ENCODE assay signal across 1 cellular context in the genomic region with DNA sequence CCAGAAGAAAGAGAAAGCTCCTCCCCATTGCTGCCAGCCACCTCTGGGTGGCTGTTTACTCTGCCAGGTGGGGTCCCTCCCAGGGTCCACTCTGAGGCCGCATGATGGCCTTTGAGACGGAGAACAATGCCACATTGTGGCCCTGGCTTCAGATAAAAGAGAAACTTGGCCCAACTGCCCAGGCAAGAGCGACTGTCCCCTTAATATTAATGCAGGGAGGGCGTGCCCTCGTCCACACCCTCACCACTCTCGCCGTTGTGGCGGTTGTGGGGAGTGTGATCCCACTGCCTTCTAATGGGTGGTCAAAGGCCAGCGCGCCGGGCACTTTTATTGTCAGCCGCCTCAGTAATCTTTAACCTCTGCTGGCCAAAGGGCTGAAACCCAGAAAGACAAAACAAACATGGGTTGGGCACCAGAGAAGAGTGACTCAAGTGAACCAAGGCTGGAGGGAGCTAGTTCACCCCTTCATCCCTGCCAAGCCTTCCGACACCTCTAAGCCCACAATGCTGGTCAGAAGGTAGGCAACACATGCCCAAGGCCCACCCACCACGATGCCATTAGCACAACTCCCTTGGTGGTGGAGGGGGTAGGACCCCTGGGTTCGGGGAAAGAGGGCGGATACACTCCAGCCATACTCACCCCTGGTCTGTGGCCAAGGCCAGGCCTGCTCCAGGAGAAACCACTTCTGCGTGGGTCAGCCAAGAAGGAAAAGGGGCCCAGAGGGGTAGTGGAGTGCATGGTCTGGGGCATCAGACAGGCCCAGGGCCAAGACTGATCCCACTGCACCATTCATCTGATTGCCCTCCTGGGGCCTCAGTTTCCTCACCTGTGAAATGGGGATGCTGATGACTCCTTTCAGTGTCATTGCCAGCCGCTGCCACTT.
TF ChIP-seq lines count a peak whose summit lies in the region.

No MANE protein-coding gene starts in this region.

TF ChIP-seq in HepG2, 621 proteins besides CTCF, POLR2A, EP300 and RAD21 (continued from another document and continues in another):
- TF ChIP-seq, protein P1, sequence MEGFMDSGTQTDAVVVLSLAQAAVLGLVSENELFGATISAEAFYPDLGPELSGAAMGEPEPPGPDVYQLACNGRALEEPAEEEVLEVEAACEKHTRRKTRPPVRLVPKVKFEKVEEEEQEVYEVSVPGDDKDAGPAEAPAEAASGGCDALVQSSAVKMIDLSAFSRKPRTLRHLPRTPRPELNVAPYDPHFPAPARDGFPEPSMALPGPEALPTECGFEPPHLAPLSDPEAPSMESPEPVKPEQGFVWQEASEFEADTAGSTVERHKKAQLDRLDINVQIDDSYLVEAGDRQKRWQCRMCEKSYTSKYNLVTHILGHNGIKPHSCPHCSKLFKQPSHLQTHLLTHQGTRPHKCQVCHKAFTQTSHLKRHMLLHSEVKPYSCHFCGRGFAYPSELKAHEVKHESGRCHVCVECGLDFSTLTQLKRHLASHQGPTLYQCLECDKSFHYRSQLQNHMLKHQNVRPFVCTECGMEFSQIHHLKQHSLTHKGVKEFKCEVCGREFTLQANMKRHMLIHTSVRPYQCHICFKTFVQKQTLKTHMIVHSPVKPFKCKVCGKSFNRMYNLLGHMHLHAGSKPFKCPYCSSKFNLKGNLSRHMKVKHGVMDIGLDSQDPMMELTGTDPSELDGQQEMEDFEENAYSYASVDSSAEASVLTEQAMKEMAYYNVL (CRISPR knock-in tag; IDR thresholded peaks at IDR 0.05; ENCODE audit: borderline replicate concordance): peak; percentile 59; the same call in 1 of the 2 replicates
- TF ChIP-seq ZFX (CRISPR knock-in tag; IDR thresholded peaks at IDR 0.05; ENCODE audit: low read depth) (peak; percentile 59; the same call in 1 of the 2 replicates), HOXA5 (CRISPR knock-in tag; IDR thresholded peaks at IDR 0.05) (peak; percentile 57; the same call in 1 of the 2 replicates), FOXJ3 (CRISPR knock-in tag; IDR thresholded peaks at IDR 0.05; ENCODE audit: borderline replicate concordance) (peak; percentile 44; the same call in 1 of the 2 replicates), MATR3 (CRISPR knock-in tag; IDR thresholded peaks at IDR 0.05) (no peak), KDM1A (CRISPR knock-in tag; IDR thresholded peaks at IDR 0.05) (peak; percentile 90), FOXK1 (CRISPR knock-in tag; IDR thresholded peaks at IDR 0.05; ENCODE audit: borderline replicate concordance, low read depth) (peak; percentile 58; the same call in 1 of the 2 replicates), DMAP1 (CRISPR knock-in tag; IDR thresholded peaks at IDR 0.05) (0 out of 2 replicates have a peak, but pooled peaks have one; percentile 22), ZMYM2 (CRISPR knock-in tag; IDR thresholded peaks at IDR 0.05) (peak; percentile 59; the same call in 1 of the 2 replicates), ZNF572 (CRISPR knock-in tag; IDR thresholded peaks at IDR 0.05) (no peak), ZNF724P (CRISPR knock-in tag; IDR thresholded peaks at IDR 0.05; ENCODE audit: borderline replicate concordance) (no peak), ZNF430 (CRISPR knock-in tag; IDR thresholded peaks at IDR 0.05) (0 out of 2 replicates have a peak, but pooled peaks have one; percentile 29), RFXAP (CRISPR knock-in tag; IDR thresholded peaks at IDR 0.05; ENCODE audit: borderline replicate concordance) (peak; percentile 62; the same call in 1 of the 2 replicates), GABPB1 (CRISPR knock-in tag; IDR thresholded peaks at IDR 0.05) (0 out of 2 replicates have a peak, but pooled peaks have one; percentile 29), ERF (CRISPR knock-in tag; IDR thresholded peaks at IDR 0.05) (peak; percentile 14; the same call in 1 of the 2 replicates), ZNF331 (CRISPR knock-in tag; IDR thresholded peaks at IDR 0.05) (peak; percentile 46), EED (CRISPR knock-in tag; IDR thresholded peaks at IDR 0.05) (peak; percentile 82; the same call in 1 of the 2 replicates), ZNF777 (CRISPR knock-in tag; IDR thresholded peaks at IDR 0.05) (0 out of 2 replicates have a peak, but pooled peaks have one; percentile 21), CBX1 (IDR thresholded peaks at IDR 0.05; ENCODE audit: low read depth) (peak; percentile 49), FOXC1 (CRISPR knock-in tag; IDR thresholded peaks at IDR 0.05; ENCODE audit: borderline replicate concordance) (0 out of 2 replicates have a peak, but pooled peaks have one; percentile 31), ELF3 (CRISPR knock-in tag; IDR thresholded peaks at IDR 0.05) (no peak), THAP11 (CRISPR knock-in tag; IDR thresholded peaks at IDR 0.05) (peak; percentile 63), ZNF563 (CRISPR knock-in tag; IDR thresholded peaks at IDR 0.05) (no peak), ZNF263 (CRISPR knock-in tag; IDR thresholded peaks at IDR 0.05) (peak; percentile 59), CREM (IDR thresholded peaks at IDR 0.05) (peak; percentile 82), CREM (CRISPR knock-in tag; IDR thresholded peaks at IDR 0.05) (no peak), FOXA1 (IDR thresholded peaks at IDR 0.05) (no peak), FOXA1 (CRISPR knock-in tag; IDR thresholded peaks at IDR 0.05) (peak; percentile 71), MAZ (IDR thresholded peaks at IDR 0.05; ENCODE audit: borderline replicate concordance, low read depth, low read length) (no peak), MAZ (CRISPR knock-in tag; IDR thresholded peaks at IDR 0.05; ENCODE audit: low read depth) (peak; percentile 62; the same call in 1 of the 2 replicates), ASH2L (IDR thresholded peaks at IDR 0.05; ENCODE audit: insufficient read length, low read depth, low read length) (peak; percentile 55), BORCS8-MEF2B (CRISPR knock-in tag; IDR thresholded peaks at IDR 0.05) (no peak), CREB1 (IDR thresholded peaks at IDR 0.05) (no peak), CREB1 (CRISPR knock-in tag; IDR thresholded peaks at IDR 0.05) (peak; percentile 65; the same call in 1 of the 2 replicates), TCF7 (IDR thresholded peaks at IDR 0.05; ENCODE audit: low read depth) (peak; percentile 80), ZBTB1 (CRISPR knock-in tag; IDR thresholded peaks at IDR 0.05; ENCODE audit: borderline replicate concordance) (no peak), TBX3 (IDR thresholded peaks at IDR 0.05; ENCODE audit: borderline replicate concordance) (peak; percentile 57; the same call in 1 of the 2 replicates), POGZ (CRISPR knock-in tag; IDR thresholded peaks at IDR 0.05) (peak; percentile 56), KLF12 (CRISPR knock-in tag; IDR thresholded peaks at IDR 0.05; ENCODE audit: borderline replicate concordance) (peak; percentile 79; the same call in 1 of the 2 replicates), ATF1 (CRISPR knock-in tag; IDR thresholded peaks at IDR 0.05) (peak; percentile 64; the same call in 1 of the 2 replicates), KDM3A (CRISPR knock-in tag; IDR thresholded peaks at IDR 0.05; ENCODE audit: low read depth) (no peak; the same call in 1 of the 2 replicates)
- TF ChIP-seq, protein P2, sequence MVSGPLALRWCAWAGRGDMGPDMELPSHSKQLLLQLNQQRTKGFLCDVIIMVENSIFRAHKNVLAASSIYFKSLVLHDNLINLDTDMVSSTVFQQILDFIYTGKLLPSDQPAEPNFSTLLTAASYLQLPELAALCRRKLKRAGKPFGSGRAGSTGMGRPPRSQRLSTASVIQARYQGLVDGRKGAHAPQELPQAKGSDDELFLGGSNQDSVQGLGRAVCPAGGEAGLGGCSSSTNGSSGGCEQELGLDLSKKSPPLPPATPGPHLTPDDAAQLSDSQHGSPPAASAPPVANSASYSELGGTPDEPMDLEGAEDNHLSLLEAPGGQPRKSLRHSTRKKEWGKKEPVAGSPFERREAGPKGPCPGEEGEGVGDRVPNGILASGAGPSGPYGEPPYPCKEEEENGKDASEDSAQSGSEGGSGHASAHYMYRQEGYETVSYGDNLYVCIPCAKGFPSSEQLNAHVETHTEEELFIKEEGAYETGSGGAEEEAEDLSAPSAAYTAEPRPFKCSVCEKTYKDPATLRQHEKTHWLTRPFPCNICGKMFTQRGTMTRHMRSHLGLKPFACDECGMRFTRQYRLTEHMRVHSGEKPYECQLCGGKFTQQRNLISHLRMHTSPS (CRISPR knock-in tag; IDR thresholded peaks at IDR 0.05; ENCODE audit: low read depth): peak; percentile 98
- TF ChIP-seq, protein P3, sequence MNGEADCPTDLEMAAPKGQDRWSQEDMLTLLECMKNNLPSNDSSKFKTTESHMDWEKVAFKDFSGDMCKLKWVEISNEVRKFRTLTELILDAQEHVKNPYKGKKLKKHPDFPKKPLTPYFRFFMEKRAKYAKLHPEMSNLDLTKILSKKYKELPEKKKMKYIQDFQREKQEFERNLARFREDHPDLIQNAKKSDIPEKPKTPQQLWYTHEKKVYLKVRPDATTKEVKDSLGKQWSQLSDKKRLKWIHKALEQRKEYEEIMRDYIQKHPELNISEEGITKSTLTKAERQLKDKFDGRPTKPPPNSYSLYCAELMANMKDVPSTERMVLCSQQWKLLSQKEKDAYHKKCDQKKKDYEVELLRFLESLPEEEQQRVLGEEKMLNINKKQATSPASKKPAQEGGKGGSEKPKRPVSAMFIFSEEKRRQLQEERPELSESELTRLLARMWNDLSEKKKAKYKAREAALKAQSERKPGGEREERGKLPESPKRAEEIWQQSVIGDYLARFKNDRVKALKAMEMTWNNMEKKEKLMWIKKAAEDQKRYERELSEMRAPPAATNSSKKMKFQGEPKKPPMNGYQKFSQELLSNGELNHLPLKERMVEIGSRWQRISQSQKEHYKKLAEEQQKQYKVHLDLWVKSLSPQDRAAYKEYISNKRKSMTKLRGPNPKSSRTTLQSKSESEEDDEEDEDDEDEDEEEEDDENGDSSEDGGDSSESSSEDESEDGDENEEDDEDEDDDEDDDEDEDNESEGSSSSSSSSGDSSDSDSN (CRISPR knock-in tag; IDR thresholded peaks at IDR 0.05): no peak; the same call in 1 of the 2 replicates
- TF ChIP-seq, protein P4, sequence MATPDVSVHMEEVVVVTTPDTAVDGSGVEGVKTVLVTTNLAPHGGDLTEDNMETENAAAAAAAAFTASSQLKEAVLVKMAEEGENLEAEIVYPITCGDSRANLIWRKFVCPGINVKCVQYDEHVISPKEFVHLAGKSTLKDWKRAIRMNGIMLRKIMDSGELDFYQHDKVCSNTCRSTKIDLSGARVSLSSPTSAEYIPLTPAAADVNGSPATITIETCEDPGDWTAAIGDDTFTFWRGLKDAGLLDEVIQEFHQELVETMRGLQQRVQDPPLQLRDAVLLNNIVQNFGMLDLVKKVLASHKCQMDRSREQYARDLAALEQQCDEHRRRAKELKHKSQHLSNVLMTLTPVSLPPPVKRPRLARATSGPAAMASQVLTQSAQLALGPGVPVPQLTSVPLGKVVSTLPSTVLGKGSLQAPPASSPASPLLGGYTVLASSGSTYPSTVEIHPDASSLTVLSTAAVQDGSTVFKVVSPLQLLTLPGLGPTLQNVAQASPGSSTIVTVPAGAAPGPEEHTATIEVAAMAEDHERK (CRISPR knock-in tag; IDR thresholded peaks at IDR 0.05; ENCODE audit: low read depth): no peak
- TF ChIP-seq, protein P5, sequence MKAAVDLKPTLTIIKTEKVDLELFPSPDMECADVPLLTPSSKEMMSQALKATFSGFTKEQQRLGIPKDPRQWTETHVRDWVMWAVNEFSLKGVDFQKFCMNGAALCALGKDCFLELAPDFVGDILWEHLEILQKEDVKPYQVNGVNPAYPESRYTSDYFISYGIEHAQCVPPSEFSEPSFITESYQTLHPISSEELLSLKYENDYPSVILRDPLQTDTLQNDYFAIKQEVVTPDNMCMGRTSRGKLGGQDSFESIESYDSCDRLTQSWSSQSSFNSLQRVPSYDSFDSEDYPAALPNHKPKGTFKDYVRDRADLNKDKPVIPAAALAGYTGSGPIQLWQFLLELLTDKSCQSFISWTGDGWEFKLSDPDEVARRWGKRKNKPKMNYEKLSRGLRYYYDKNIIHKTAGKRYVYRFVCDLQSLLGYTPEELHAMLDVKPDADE (CRISPR knock-in tag; IDR thresholded peaks at IDR 0.05): no peak
- TF ChIP-seq, protein P6, sequence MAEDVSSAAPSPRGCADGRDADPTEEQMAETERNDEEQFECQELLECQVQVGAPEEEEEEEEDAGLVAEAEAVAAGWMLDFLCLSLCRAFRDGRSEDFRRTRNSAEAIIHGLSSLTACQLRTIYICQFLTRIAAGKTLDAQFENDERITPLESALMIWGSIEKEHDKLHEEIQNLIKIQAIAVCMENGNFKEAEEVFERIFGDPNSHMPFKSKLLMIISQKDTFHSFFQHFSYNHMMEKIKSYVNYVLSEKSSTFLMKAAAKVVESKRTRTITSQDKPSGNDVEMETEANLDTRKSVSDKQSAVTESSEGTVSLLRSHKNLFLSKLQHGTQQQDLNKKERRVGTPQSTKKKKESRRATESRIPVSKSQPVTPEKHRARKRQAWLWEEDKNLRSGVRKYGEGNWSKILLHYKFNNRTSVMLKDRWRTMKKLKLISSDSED (CRISPR knock-in tag; IDR thresholded peaks at IDR 0.05): no peak
- TF ChIP-seq, protein P7, sequence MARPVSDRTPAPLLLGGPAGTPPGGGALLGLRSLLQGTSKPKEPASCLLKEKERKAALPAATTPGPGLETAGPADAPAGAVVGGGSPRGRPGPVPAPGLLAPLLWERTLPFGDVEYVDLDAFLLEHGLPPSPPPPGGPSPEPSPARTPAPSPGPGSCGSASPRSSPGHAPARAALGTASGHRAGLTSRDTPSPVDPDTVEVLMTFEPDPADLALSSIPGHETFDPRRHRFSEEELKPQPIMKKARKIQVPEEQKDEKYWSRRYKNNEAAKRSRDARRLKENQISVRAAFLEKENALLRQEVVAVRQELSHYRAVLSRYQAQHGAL (CRISPR knock-in tag; IDR thresholded peaks at IDR 0.05; ENCODE audit: not compliant biosample characterization): no peak
- TF ChIP-seq, protein P8, sequence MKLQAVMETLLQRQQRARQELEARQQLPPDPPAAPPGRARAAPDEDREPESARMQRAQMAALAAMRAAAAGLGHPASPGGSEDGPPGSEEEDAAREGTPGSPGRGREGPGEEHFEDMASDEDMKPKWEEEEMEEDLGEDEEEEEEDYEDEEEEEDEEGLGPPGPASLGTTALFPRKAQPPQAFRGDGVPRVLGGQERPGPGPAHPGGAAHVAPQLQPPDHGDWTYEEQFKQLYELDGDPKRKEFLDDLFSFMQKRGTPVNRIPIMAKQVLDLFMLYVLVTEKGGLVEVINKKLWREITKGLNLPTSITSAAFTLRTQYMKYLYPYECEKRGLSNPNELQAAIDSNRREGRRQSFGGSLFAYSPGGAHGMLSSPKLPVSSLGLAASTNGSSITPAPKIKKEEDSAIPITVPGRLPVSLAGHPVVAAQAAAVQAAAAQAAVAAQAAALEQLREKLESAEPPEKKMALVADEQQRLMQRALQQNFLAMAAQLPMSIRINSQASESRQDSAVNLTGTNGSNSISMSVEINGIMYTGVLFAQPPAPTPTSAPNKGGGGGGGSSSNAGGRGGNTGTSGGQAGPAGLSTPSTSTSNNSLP (IDR thresholded peaks at IDR 0.05; ENCODE audit: low read depth, low read length): peak; percentile 41; the same call in 1 of the 2 replicates
- TF ChIP-seq, protein P9, sequence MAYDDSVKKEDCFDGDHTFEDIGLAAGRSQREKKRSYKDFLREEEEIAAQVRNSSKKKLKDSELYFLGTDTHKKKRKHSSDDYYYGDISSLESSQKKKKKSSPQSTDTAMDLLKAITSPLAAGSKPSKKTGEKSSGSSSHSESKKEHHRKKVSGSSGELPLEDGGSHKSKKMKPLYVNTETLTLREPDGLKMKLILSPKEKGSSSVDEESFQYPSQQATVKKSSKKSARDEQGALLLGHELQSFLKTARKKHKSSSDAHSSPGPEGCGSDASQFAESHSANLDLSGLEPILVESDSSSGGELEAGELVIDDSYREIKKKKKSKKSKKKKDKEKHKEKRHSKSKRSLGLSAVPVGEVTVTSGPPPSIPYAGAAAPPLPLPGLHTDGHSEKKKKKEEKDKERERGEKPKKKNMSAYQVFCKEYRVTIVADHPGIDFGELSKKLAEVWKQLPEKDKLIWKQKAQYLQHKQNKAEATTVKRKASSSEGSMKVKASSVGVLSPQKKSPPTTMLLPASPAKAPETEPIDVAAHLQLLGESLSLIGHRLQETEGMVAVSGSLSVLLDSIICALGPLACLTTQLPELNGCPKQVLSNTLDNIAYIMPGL (CRISPR knock-in tag; IDR thresholded peaks at IDR 0.05; ENCODE audit: borderline replicate concordance in 1 of 2, low read depth in 1 of 2): 0 out of 4 replicates have a peak, but pooled peaks of 1 of the 2 experiments have one; percentile 35
